In the genomic region with DNA sequence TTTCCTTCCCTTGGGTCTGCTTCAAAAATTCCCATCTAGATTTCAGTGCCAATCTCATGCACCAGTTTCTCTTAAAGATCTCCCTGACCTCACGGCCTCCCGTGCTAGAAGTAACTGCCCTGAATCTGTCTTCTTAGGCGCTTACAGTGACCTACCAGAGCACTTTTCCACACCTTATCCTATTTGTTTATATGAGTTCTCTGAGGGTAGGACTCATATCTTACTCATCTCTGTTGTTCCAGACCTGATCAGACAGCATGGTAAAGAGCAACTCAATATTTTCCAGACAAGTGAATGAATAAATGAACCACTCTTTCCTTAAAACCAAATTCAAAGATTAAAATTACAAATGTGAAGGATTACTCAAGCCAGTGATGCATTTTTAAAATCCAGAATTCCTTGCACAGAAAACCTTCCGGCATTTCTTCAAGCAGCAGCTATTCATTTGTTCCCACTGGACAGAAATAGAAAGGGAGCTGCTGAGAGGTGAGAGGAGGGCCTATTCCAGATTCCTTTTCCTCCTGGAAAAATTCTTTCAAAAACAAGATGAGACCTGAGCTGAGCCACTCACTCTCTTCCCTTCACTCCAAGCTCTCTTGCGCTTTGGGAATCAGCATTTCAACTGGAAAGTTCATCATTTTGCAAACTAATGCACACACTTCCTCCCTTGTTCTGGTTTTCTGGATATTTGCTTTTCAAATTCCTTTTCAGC, we compare ENCODE assay signal across 9 cellular contexts.
DNase-seq lines count a peak whose midpoint lies in the region; ATAC-seq and TF ChIP-seq lines count a peak whose summit lies in the region.
"Had no signal": no experiment of that assay in that cellular context is flagged by ENCODE, and none has a peak within 500 bp of the region (broad histone marks: within the 10 kb centered on the region; RNA-seq: fewer than 3 reads in every experiment).

No MANE protein-coding gene starts in this region.

- H3K36me3 Mint-ChIP-seq in central memory CD8-positive, alpha-beta T cell (ENCODE audit: insufficient read depth), result peaks cover 7% of the 10 kb centered on the region
- H3K36me3 Mint-ChIP-seq in nephron progenitor cell (ENCODE audit: low read depth), result no peaks in the 10 kb centered on the region

- peak overlapping the region; percentile 75 to 94 (median 83) for H3K4me2 ChIP-seq in BLaER1 treated with 17β-estradiol and CSF1 and Interleukin-3, amounts not matched to agents 10 nM and 100 nM
- peak overlapping the region; percentile 19; the same call in 1 of the 2 replicates for H3K4me2 ChIP-seq in KMS-11

- peak overlapping the region; percentile 93 for H3K4me3 Mint-ChIP-seq in central memory CD8-positive, alpha-beta T cell
- H3K4me3 Mint-ChIP-seq in nephron progenitor cell, result no peak overlapping the region

- ATAC-seq in central memory CD8-positive, alpha-beta T cell (replicated peaks; ENCODE audit: extremely low read depth, poor library complexity, severe bottlenecking), result no peak
- ATAC-seq in HG03175 (IDR thresholded peaks at IDR 0.05; ENCODE audit: unreplicated experiment), result no peak

- H4K20me1 ChIP-seq in BLaER1 treated with 17β-estradiol and CSF1 and Interleukin-3, amounts not matched to agents 10 nM and 100 nM, result peaks cover 0 to 5% (median 0%) of the 10 kb centered on the region in 11 experiments; a peak in 1 of 22 replicates
- no peaks in the 10 kb centered on the region for H4K20me1 ChIP-seq in KMS-11 (ENCODE audit: insufficient read depth)

- peak overlapping the region; percentile 90 for H3K27ac Mint-ChIP-seq in central memory CD8-positive, alpha-beta T cell (ENCODE audit: low read depth)
- peak overlapping the region; percentile 88 for H3K27ac Mint-ChIP-seq in nephron progenitor cell

- H3K9me3 ChIP-seq in BLaER1 treated with 17β-estradiol and CSF1 and Interleukin-3, amounts not matched to agents 10 nM and 100 nM (replicated peaks in 1 of 11), result no peaks in the 10 kb centered on the region

- H3K27me3 Mint-ChIP-seq in central memory CD8-positive, alpha-beta T cell, result no peaks in the 10 kb centered on the region
- no peaks in the 10 kb centered on the region for H3K27me3 Mint-ChIP-seq in nephron progenitor cell (ENCODE audit: low read depth, poor library complexity)

- H3K27me3 ChIP-seq in BLaER1 treated with 17β-estradiol and CSF1 and Interleukin-3, amounts not matched to agents 10 nM and 100 nM, result no peaks in the 10 kb centered on the region
- no peaks in the 10 kb centered on the region for H3K27me3 ChIP-seq in KMS-11 (ENCODE audit: insufficient read depth, low read depth)

- no peak for TF ChIP-seq CTCF in KMS-11 (conservative IDR thresholded peaks at IDR 0.05; ENCODE audit: low read depth, low read length)
- TF ChIP-seq CTCF in nephron progenitor cell (IDR thresholded peaks at IDR 0.05), result no peak

- H3K79me2 ChIP-seq in KMS-11 (ENCODE audit: insufficient read depth, low read depth), result no peaks in the 10 kb centered on the region

- peaks cover 47% of the 10 kb centered on the region for H3K4me1 Mint-ChIP-seq in central memory CD8-positive, alpha-beta T cell
- peaks cover 28% of the 10 kb centered on the region for H3K4me1 Mint-ChIP-seq in nephron progenitor cell

- H3K9ac ChIP-seq in BLaER1 treated with 17β-estradiol and CSF1 and Interleukin-3, amounts not matched to agents 10 nM and 100 nM, result peak overlapping the region in 1 of 11 experiments; percentile 39; a peak in 2 of 22 replicates
- H3K9ac ChIP-seq in KMS-11, result no peak overlapping the region

- no peaks in the 10 kb centered on the region for H3K36me3 ChIP-seq in BLaER1 treated with 17β-estradiol and CSF1 and Interleukin-3, amounts not matched to agents 10 nM and 100 nM
- H3K36me3 ChIP-seq in KMS-11 (ENCODE audit: insufficient read depth), result no peaks in the 10 kb centered on the region

- peak overlapping the region; percentile 63; the same call in 1 of the 2 replicates for H2AFZ ChIP-seq in KMS-11 (ENCODE audit: low read depth)

- peaks cover 51 to 63% (median 57%) of the 10 kb centered on the region in 10 experiments for H3K4me1 ChIP-seq in BLaER1 treated with 17β-estradiol and CSF1 and Interleukin-3, amounts not matched to agents 10 nM and 100 nM
- peaks cover 48% of the 10 kb centered on the region for H3K4me1 ChIP-seq in KMS-11 (ENCODE audit: low read depth, poor library complexity, severe bottlenecking)

- no peak for DNase-seq in central memory CD8-positive, alpha-beta T cell (ENCODE audit: low spot score in 2 of 2)
- no peak for DNase-seq in nephron progenitor cell
- no peak for DNase-seq in DMS79 (lab: John Stamatoyannopoulos, UW)
- no peak for DNase-seq in GM19240 (ENCODE audit: insufficient read length, low spot score)
- no peak for DNase-seq in GM03348 (ENCODE audit: low spot score)
- DNase-seq: NCI-H1092 had no signal

- no peaks in the 10 kb centered on the region for H3K9me3 Mint-ChIP-seq in central memory CD8-positive, alpha-beta T cell
- peaks cover 4% of the 10 kb centered on the region for H3K9me3 Mint-ChIP-seq in nephron progenitor cell

- no peak overlapping the region for H3K4me3 ChIP-seq in BLaER1 treated with 17β-estradiol and CSF1 and Interleukin-3, amounts not matched to agents 10 nM and 100 nM
- H3K4me3 ChIP-seq in KMS-11 (IDR thresholded peaks at IDR 0.05; ENCODE audit: insufficient read depth, low read depth, low read length), result no peak overlapping the region

- peak overlapping the region in 6 of 11 experiments; percentile 16 to 62 (median 50); a peak in 12 of 22 replicates for H3K27ac ChIP-seq in BLaER1 treated with 17β-estradiol and CSF1 and Interleukin-3, amounts not matched to agents 10 nM and 100 nM
- H3K27ac ChIP-seq in KMS-11, result no peak overlapping the region
